10 cellular contexts compared by ENCODE assay signal in the genomic region with DNA sequence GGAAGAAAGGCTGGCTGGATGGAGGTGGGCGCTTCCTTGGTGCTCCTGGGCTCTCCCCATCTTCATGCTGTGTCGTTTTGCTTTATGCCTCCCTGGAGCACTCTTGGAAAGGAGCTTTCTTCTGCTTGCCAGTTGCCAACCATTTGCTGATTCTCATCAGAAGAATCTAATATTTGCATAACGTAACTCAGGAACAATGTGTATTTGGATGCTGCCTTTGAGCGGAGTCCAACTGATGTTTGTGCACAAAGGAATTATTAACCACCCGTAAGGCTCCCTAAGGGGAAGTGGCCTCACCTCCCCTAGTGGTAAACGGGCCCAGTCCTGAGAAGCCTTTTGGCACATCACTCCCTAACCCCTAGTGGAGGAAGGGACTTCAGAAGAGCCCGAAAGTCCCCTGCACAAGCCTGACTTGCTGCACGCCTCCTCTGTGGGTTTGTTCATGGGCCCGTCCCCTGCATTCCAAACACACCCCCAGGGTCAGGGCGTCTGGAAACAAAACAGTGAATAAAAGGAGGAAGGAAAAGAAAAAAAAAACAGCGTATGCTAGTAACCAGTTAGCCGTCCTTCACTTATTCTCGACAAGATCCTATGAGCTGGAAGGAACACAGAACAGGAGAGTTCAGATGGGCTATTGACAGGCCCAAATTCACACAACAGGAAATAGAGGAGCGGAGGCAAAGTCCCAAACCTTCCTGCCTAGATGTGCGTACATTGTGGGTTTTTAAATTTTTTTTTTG.
A peak's percentile ranks its signal among the peaks of the same experiment; 100 is the strongest.
DNase-seq lines count a peak whose midpoint lies in the region; ATAC-seq, FAIRE-seq and TF ChIP-seq lines count a peak whose summit lies in the region.
"Had no signal": no experiment of that assay in that cellular context is flagged by ENCODE, and none has a peak within 500 bp of the region (broad histone marks: within the 10 kb centered on the region; RNA-seq: fewer than 3 reads in every experiment).

No MANE protein-coding gene starts in this region.

- H3K9ac ChIP-seq in Loucy (ENCODE audit: low read depth, low read length, poor library complexity, severe bottlenecking) = no peak overlapping the region

- H3K4me3 Mint-ChIP-seq in Calu3 (ENCODE audit: low read depth, unreplicated experiment) (peak overlapping the region; percentile 3), nephron (peak overlapping the region; percentile 19 to 36 (median 32))
- H3K4me3 Mint-ChIP-seq: activated CD8-positive, alpha-beta T cell treated with anti-CD3 and anti-CD28 coated beads, Interleukin-2, amount 10 ng/mL, durations not matched to agents 7 days and 5 days had no signal

- H3K9me3 ChIP-seq in Loucy (ENCODE audit: insufficient read depth, low read depth, low read length) = no peaks in the 10 kb centered on the region

- no peak for ATAC-seq in GM18520 (IDR thresholded peaks at IDR 0.05; ENCODE audit: unreplicated experiment)
- ATAC-seq: activated CD8-positive, alpha-beta T cell treated with anti-CD3 and anti-CD28 coated beads, Interleukin-2, amount 10 ng/mL, durations not matched to agents 7 days and 5 days had no signal

- H4K20me1 ChIP-seq in Loucy (ENCODE audit: insufficient read depth, low read length, poor library complexity, severe bottlenecking) = no peaks in the 10 kb centered on the region

- no peaks in the 10 kb centered on the region for H3K27me3 ChIP-seq in Loucy (ENCODE audit: insufficient read depth, low read length, poor library complexity, severe bottlenecking)

- H3K27ac Mint-ChIP-seq in Calu3 (ENCODE audit: unreplicated experiment) (peak overlapping the region; percentile 2), nephron (peak overlapping the region; percentile 9 to 48 (median 34))
- H3K27ac Mint-ChIP-seq: activated CD8-positive, alpha-beta T cell treated with anti-CD3 and anti-CD28 coated beads, Interleukin-2, amount 10 ng/mL, durations not matched to agents 7 days and 5 days had no signal

- H3F3A ChIP-seq in Loucy (ENCODE audit: low read depth) = no peaks in the 10 kb centered on the region

- CTCF ChIA-PET in Calu3 (lab: Charles Lee) = interaction anchor here (0.6 to 1.5 kb wide), 5 partner anchors 25 to 675 kb away, joined by 3 to 4 read pairs (median 3); partner anchors contain the start of gene ZNF503

- FAIRE-seq in GM19239 (lab: Jason Lieb, UNC) = no peak

- H3K27me3 Mint-ChIP-seq in Calu3 (ENCODE audit: unreplicated experiment) (no peaks in the 10 kb centered on the region), nephron (ENCODE audit: low read depth) (peaks cover 31% of the 10 kb centered on the region)

- no peaks in the 10 kb centered on the region for H3K9me3 Mint-ChIP-seq in Calu3 (ENCODE audit: low read depth, unreplicated experiment)
- H3K9me3 Mint-ChIP-seq in nephron = peaks cover 5% of the 10 kb centered on the region

- H3K9me2 ChIP-seq in Loucy (replicated peaks; ENCODE audit: low read depth, low read length) = no peaks in the 10 kb centered on the region

- no peak for TF ChIP-seq CTCF in Calu3 (IDR thresholded peaks at IDR 0.05; ENCODE audit: unreplicated experiment)
- TF ChIP-seq CTCF in Loucy (conservative IDR thresholded peaks at IDR 0.05; ENCODE audit: low read length) = 0 out of 2 replicates have a peak, but pooled peaks have one; percentile 18
- peak; percentile 52 for TF ChIP-seq CTCF in epithelial cell of proximal tubule (conservative IDR thresholded peaks at IDR 0.05; ENCODE audit: low read depth, low read length)
- TF ChIP-seq CTCF in nephron (IDR thresholded peaks at IDR 0.05; ENCODE audit: unreplicated experiment in 3 of 3) = peak in 1 of 3 experiments; percentile 11

- H3K4me3 ChIP-seq in Loucy (ENCODE audit: low read length, poor library complexity, severe bottlenecking) = no peak overlapping the region
- peak overlapping the region; percentile 14 for H3K4me3 ChIP-seq in epithelial cell of proximal tubule (ENCODE audit: low read depth, low read length)
- H3K4me3 ChIP-seq: PC-9 had no signal

- H2AFZ ChIP-seq in Loucy (ENCODE audit: low read length) = no peak overlapping the region
- H2AFZ ChIP-seq: PC-9 had no signal

- H3K36me3 ChIP-seq in Loucy (ENCODE audit: insufficient read depth, low read length) = no peaks in the 10 kb centered on the region

- peak; percentile 69 for DNase-seq in Calu3
- DNase-seq in epithelial cell of proximal tubule (ENCODE audit: low read depth) = peak; percentile 61
- no peak for DNase-seq in GM19239 (ENCODE audit: insufficient read length, low spot score)
- no peak for DNase-seq in middle frontal gyrus (ENCODE audit: extremely low spot score, low spot score)
- DNase-seq in NCI-H2171 (lab: John Stamatoyannopoulos, UW) = no peak
- DNase-seq: activated CD8-positive, alpha-beta T cell treated with anti-CD3 and anti-CD28 coated beads, Interleukin-2, amount 10 ng/mL, durations not matched to agents 7 days and 5 days; PC-9 had no signal

- peaks cover 20% of the 10 kb centered on the region for H3K4me1 Mint-ChIP-seq in Calu3 (ENCODE audit: low read depth, unreplicated experiment)
- peaks cover 37% of the 10 kb centered on the region for H3K4me1 Mint-ChIP-seq in nephron

- no peak overlapping the region for H3K4me2 ChIP-seq in Loucy (ENCODE audit: low read depth, low read length, poor library complexity, severe bottlenecking)
- H3K4me2 ChIP-seq: PC-9 had no signal

- no peaks in the 10 kb centered on the region for H3K79me2 ChIP-seq in Loucy (ENCODE audit: insufficient read depth, low read length)

- no TSS peak for BruUV-seq in Calu3 (replicated peaks; lab: Mats Ljungman, UMichigan)

- H3K36me3 Mint-ChIP-seq in Calu3 (ENCODE audit: insufficient read depth, unreplicated experiment) (no peaks in the 10 kb centered on the region), nephron (ENCODE audit: low read depth) (peaks cover 3% of the 10 kb centered on the region)

- intact Hi-C loops in Calu3 (cut with micrococcal nuclease; ENCODE audit: unreplicated experiment) = loop anchor here (10.0 kb wide), 2 partner anchors 769 to 951 kb away; no protein-coding TSS in a partner anchor

- no peaks in the 10 kb centered on the region for H3K4me1 ChIP-seq in Loucy (ENCODE audit: insufficient read depth, low read length, poor library complexity, severe bottlenecking)

Comparison
In these comparisons a context has a peak if more than half of its experiments do, and no peak if none do; other contexts are left out.
1. DNase-seq: peak in Calu3 (single experiment) and epithelial cell of proximal tubule (single experiment); none in GM19239 (single experiment), middle frontal gyrus (single experiment) and NCI-H2171 (single experiment).